27 cellular contexts compared by ENCODE assay signal in genomic region chr10:22368976-22369375, GRCh38. TPM values are rescaled to one million over a fixed set of nuclear protein-coding genes. Genes with fewer than 3 reads are reported as not detected.
"Had no signal": no experiment of that assay in that cellular context is flagged by ENCODE, and none has a peak within 500 bp of the region (broad histone marks: within the 10 kb centered on the region; RNA-seq: fewer than 3 reads in every experiment).

No MANE protein-coding gene starts in this region.

- H3K36me3 ChIP-seq: esophagus muscularis mucosa, gastrocnemius medialis, heart right ventricle, neutrophil, right lobe of liver, suprapubic skin, thyroid gland, upper lobe of left lung, uterus had no signal

- H3K4me1 ChIP-seq: esophagus muscularis mucosa, psoas muscle, right lobe of liver, suprapubic skin, thyroid gland, upper lobe of left lung, uterus had no signal

- ATAC-seq: gastrocnemius medialis; heart right ventricle; left lobe of liver; naive thymus-derived CD8-positive, alpha-beta T cell; psoas muscle had no signal

- H3K36me3 Mint-ChIP-seq: naive thymus-derived CD8-positive, alpha-beta T cell; stimulated activated effector memory CD8-positive, alpha-beta T cell treated with anti-CD3 and anti-CD28 coated beads, Interleukin-12 subunit alpha, Interleukin-12 subunit beta, amount 100 ng/mL, for 72 hours had no signal

- H3K4me3 Mint-ChIP-seq: naive thymus-derived CD8-positive, alpha-beta T cell; stimulated activated effector memory CD8-positive, alpha-beta T cell treated with anti-CD3 and anti-CD28 coated beads, Interleukin-12 subunit alpha, Interleukin-12 subunit beta, amount 100 ng/mL, for 72 hours had no signal

- H3K9me3 Mint-ChIP-seq: naive thymus-derived CD8-positive, alpha-beta T cell; stimulated activated effector memory CD8-positive, alpha-beta T cell treated with anti-CD3 and anti-CD28 coated beads, Interleukin-12 subunit alpha, Interleukin-12 subunit beta, amount 100 ng/mL, for 72 hours had no signal

- H3K4me3 ChIP-seq: esophagus muscularis mucosa, gastrocnemius medialis, heart right ventricle, psoas muscle, right lobe of liver, suprapubic skin, thyroid gland, upper lobe of left lung, uterus had no signal

- H3K27ac Mint-ChIP-seq: naive thymus-derived CD8-positive, alpha-beta T cell; stimulated activated effector memory CD8-positive, alpha-beta T cell treated with anti-CD3 and anti-CD28 coated beads, Interleukin-12 subunit alpha, Interleukin-12 subunit beta, amount 100 ng/mL, for 72 hours had no signal

- H3K9me3 ChIP-seq: esophagus muscularis mucosa, gastrocnemius medialis, heart right ventricle, neutrophil, psoas muscle, right lobe of liver, suprapubic skin, thyroid gland, upper lobe of left lung, uterus had no signal

- H3K27me3 ChIP-seq: gastrocnemius medialis, neutrophil, right lobe of liver, thyroid gland, upper lobe of left lung had no signal

- H3K27ac ChIP-seq: epithelial cell of prostate, esophagus muscularis mucosa, gastrocnemius medialis, heart right ventricle, neutrophil, psoas muscle, right lobe of liver, suprapubic skin, thyroid gland, upper lobe of left lung, uterus had no signal

- DNase-seq: effector memory CD4-positive, alpha-beta T cell; gastrocnemius medialis; heart right ventricle; hypothalamus; kidney glomerular epithelial cell; naive thymus-derived CD8-positive, alpha-beta T cell; psoas muscle; retina; right lobe of liver; stimulated activated CD4-positive, alpha-beta T cell treated with anti-CD3 and anti-CD28 coated beads, Interleukin-4, amount 100 ng/mL, for 1 hour; stimulated activated CD8-positive, alpha-beta memory T cell treated with anti-CD3 and anti-CD28 coated beads, Interleukin-4, amount 100 ng/mL, for 48 hours; stimulated activated naive CD8-positive, alpha-beta T cell treated with anti-CD3 and anti-CD28 coated beads, Interleukin-15, Interleukin-2, amounts not matched to agents 100 U/mL and 50 U/mL, for 24 hours; thyroid gland; upper lobe of left lung; uterus had no signal

- FAIRE-seq: endometrium, islet of Langerhans had no signal

RNA-seq across cellular contexts. Expression of gene SPAG6, which starts 23.7 kb away (rescaled TPM):
- total RNA-seq: fibroblast of villous mesenchyme; heart right ventricle; left lobe of liver; mammary epithelial cell; mononuclear cell; naive thymus-derived CD8-positive, alpha-beta T cell; osteoblast; right lobe of liver had no signal
- polyA plus RNA-seq: mammary epithelial cell; naive thymus-derived CD8-positive, alpha-beta T cell; psoas muscle had no signal
